1 cellular context compared by ENCODE assay signal in the genomic region with DNA sequence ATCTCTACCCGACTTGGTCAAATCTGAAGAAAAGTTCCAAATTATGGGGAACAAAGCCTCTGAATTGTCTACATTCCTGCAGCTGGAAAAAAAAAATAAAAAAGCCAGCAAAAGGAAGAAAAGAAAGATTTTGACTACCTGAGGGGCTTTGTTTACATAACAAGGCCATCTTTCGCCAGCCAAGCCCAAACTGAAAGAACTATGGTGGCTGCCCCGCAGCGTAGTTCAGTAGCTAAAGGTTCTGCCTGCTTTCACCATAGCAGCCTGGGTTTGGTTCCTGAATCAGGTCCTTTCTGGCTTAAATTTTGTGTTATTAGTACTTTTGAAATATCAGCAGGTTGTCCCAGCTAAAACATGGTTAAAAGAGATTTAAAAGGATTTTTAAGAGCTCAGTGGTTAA.
TF ChIP-seq lines count a peak whose summit lies in the region.

No MANE protein-coding gene starts in this region.

TF ChIP-seq in GM23338, 12 proteins besides CTCF, POLR2A, EP300 and RAD21 (continued from another document):
- TF ChIP-seq, protein P1, sequence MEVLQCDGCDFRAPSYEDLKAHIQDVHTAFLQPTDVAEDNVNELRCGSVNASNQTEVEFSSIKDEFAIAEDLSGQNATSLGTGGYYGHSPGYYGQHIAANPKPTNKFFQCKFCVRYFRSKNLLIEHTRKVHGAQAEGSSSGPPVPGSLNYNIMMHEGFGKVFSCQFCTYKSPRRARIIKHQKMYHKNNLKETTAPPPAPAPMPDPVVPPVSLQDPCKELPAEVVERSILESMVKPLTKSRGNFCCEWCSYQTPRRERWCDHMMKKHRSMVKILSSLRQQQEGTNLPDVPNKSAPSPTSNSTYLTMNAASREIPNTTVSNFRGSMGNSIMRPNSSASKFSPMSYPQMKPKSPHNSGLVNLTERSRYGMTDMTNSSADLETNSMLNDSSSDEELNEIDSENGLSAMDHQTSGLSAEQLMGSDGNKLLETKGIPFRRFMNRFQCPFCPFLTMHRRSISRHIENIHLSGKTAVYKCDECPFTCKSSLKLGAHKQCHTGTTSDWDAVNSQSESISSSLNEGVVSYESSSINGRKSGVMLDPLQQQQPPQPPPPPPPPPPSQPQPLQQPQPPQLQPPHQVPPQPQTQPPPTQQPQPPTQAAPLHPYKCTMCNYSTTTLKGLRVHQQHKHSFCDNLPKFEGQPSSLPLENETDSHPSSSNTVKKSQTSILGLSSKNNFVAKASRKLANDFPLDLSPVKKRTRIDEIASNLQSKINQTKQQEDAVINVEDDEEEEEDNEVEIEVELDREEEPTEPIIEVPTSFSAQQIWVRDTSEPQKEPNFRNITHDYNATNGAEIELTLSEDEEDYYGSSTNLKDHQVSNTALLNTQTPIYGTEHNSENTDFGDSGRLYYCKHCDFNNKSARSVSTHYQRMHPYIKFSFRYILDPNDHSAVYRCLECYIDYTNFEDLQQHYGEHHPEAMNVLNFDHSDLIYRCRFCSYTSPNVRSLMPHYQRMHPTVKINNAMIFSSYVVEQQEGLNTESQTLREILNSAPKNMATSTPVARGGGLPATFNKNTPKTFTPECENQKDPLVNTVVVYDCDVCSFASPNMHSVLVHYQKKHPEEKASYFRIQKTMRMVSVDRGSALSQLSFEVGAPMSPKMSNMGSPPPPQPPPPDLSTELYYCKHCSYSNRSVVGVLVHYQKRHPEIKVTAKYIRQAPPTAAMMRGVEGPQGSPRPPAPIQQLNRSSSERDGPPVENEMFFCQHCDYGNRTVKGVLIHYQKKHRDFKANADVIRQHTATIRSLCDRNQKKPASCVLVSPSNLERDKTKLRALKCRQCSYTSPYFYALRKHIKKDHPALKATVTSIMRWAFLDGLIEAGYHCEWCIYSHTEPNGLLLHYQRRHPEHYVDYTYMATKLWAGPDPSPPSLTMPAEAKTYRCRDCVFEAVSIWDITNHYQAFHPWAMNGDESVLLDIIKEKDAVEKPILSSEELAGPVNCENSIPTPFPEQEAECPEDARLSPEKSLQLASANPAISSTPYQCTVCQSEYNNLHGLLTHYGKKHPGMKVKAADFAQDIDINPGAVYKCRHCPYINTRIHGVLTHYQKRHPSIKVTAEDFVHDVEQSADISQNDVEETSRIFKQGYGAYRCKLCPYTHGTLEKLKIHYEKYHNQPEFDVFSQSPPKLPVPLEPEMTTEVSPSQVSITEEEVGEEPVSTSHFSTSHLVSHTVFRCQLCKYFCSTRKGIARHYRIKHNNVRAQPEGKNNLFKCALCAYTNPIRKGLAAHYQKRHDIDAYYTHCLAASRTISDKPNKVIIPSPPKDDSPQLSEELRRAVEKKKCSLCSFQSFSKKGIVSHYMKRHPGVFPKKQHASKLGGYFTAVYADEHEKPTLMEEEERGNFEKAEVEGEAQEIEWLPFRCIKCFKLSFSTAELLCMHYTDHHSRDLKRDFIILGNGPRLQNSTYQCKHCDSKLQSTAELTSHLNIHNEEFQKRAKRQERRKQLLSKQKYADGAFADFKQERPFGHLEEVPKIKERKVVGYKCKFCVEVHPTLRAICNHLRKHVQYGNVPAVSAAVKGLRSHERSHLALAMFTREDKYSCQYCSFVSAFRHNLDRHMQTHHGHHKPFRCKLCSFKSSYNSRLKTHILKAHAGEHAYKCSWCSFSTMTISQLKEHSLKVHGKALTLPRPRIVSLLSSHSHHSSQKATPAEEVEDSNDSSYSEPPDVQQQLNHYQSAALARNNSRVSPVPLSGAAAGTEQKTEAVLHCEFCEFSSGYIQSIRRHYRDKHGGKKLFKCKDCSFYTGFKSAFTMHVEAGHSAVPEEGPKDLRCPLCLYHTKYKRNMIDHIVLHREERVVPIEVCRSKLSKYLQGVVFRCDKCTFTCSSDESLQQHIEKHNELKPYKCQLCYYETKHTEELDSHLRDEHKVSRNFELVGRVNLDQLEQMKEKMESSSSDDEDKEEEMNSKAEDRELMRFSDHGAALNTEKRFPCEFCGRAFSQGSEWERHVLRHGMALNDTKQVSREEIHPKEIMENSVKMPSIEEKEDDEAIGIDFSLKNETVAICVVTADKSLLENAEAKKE (CRISPR knock-in tag; IDR thresholded peaks at IDR 0.05) = no peak
